1 cellular context compared by ENCODE assay signal in genomic region chr16:30176876-30177275, GRCh38.
TF ChIP-seq lines count a peak whose summit lies in the region.

No MANE protein-coding gene starts in this region.

TF ChIP-seq in HepG2, 621 proteins besides CTCF, POLR2A, EP300 and RAD21:
- TF ChIP-seq ZNF362 (CRISPR knock-in tag; IDR thresholded peaks at IDR 0.05; ENCODE audit: borderline replicate concordance) (peak; percentile 76), ZNF761 (CRISPR knock-in tag; conservative IDR thresholded peaks at IDR 0.05) (peak; percentile 52; the same call in 1 of the 2 replicates), CEBPG (CRISPR knock-in tag; IDR thresholded peaks at IDR 0.05) (peak; percentile 67), ZNF563 (CRISPR knock-in tag; IDR thresholded peaks at IDR 0.05) (0 out of 2 replicates have a peak, but pooled peaks have one; percentile 18), CEBPB (IDR thresholded peaks at IDR 0.05; ENCODE audit: borderline replicate concordance, low read depth, low read length) (peak; percentile 56; the same call in 1 of the 2 replicates), ZFX (CRISPR knock-in tag; IDR thresholded peaks at IDR 0.05; ENCODE audit: low read depth) (peak; percentile 35; the same call in 1 of the 2 replicates)
